Comparison of ENCODE assay signal across 28 cellular contexts in the genomic region with DNA sequence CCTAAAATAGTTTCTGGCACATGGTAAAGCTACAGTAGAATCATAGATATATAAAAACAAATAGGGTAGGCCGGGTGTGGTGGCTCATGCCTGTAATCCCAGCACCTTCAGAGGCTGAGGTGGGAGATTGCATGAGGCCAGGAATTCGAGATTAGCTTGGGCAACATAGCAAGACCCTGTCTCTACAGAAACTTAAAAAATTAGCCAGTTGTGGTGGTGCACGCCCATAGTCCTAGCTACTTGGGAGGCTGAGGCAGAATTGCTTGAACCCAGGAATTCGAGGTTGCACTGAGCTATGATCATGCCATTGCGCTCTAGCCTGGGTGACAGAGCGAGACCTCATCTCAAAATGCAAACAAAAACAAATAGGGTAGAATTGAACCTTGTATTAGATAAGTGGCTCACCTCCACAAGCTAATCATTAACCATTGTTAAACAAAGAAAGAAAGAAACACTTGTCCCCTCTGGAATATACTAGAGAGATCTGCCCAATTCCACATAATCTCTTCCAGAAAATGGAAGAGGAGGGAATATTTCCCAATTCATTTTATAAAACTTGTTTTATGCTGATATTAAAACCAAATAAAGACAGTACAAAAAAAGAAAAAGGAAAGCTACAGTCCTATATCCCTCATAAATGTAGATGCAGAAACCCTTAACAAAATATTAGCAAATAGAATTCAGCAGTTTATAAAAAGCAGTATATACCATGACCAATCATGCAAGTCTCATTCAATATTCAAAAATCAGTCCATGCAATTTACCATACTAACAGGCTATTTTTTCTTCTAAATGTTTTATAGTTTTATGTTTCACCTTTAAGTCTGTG. TPM values are rescaled to one million over a fixed set of nuclear protein-coding genes. Genes with fewer than 3 reads are reported as not detected.
A peak's percentile ranks its signal among the peaks of the same experiment; 100 is the strongest.
DNase-seq lines count a peak whose midpoint lies in the region; ATAC-seq, FAIRE-seq and TF ChIP-seq lines count a peak whose summit lies in the region.
"Had no signal": no experiment of that assay in that cellular context is flagged by ENCODE, and none has a peak within 500 bp of the region (broad histone marks: within the 10 kb centered on the region; RNA-seq: fewer than 3 reads in every experiment).

No MANE protein-coding gene starts in this region.

- TF ChIP-seq EP300 in HepG2 (IDR thresholded peaks at IDR 0.05; ENCODE audit: low read depth in 2 of 2, low read length in 2 of 2) (peak; percentile 46 to 95; a peak in 2 of 4 replicates), HepG2 (CRISPR knock-in tag; IDR thresholded peaks at IDR 0.05; ENCODE audit: borderline replicate concordance) (peak; percentile 89)

- no peak overlapping the region for H3K4me3 Mint-ChIP-seq in activated T-helper 2 cell treated with anti-CD3 and anti-CD28 coated beads, Interferon-gamma antibody, Interleukin-2, Interleukin-4, amounts not matched to agents 10 μg/mL and 5 μg/mL and 100 μg/mL, durations not matched to agents 14 hours and 24 hours and 36 hours (ENCODE audit: low read depth)
- H3K4me3 Mint-ChIP-seq: activated CD8-positive, alpha-beta T cell treated with anti-CD3 and anti-CD28 coated beads for 36 hours; CD4-positive, alpha-beta T cell; neural crest cell; T-helper 2 cell treated with Interferon-gamma antibody and Interleukin-4, amounts not matched to agents 5 μg/mL and 100 μg/mL, for 36 hours had no signal

- TF ChIP-seq CTCF in HepG2 (CRISPR knock-in tag; IDR thresholded peaks at IDR 0.05), result no peak; the same call in 1 of the 2 replicates

- H3K9me3 Mint-ChIP-seq in activated T-helper 2 cell treated with anti-CD3 and anti-CD28 coated beads, Interferon-gamma antibody, Interleukin-2, Interleukin-4, amounts not matched to agents 10 μg/mL and 5 μg/mL and 100 μg/mL, durations not matched to agents 14 hours and 24 hours and 36 hours, result peaks cover 16% of the 10 kb centered on the region
- H3K9me3 Mint-ChIP-seq: neural crest cell had no signal

- peak; percentile 60 for DNase-seq in SW480 (ENCODE audit: low spot score)
- peak; percentile 100 for DNase-seq in HepG2 (ENCODE audit: low spot score)
- peak; percentile 72 for DNase-seq in small intestine
- no peak for DNase-seq in activated T-helper 2 cell treated with anti-CD3 and anti-CD28 coated beads, Interferon-gamma antibody, Interleukin-2, Interleukin-4, amounts not matched to agents 10 μg/mL and 5 μg/mL and 100 μg/mL, durations not matched to agents 14 hours and 24 hours and 36 hours (ENCODE audit: low spot score)
- DNase-seq: activated CD4-positive, CD25-positive, alpha-beta regulatory T cell; activated CD8-positive, alpha-beta T cell treated with anti-CD3 and anti-CD28 coated beads for 36 hours; activated naive CD4-positive, alpha-beta T cell treated with Interleukin-2 at 50 U/mL for 16 hours; activated T-cell treated with anti-CD3 and anti-CD28 coated beads, Interleukin-2, amount 50 U/mL, for 1 hour; amygdala; CD4-positive, alpha-beta T cell; dorsolateral prefrontal cortex; erythroblast; GDM1; GM23248; NCI-H1105; NCI-H2029 treated with DMSO at 0.1 percent for 48 hours; stimulated activated naive CD8-positive, alpha-beta T cell treated with anti-CD3 and anti-CD28 coated beads, Interleukin-15, Interleukin-2, amounts not matched to agents 100 U/mL and 50 U/mL, for 24 hours had no signal

- H3K79me2 ChIP-seq in HepG2 (ENCODE audit: insufficient read depth, low read length), result no peaks in the 10 kb centered on the region

- H3K9me3 ChIP-seq in HepG2 (ENCODE audit: low read length) (no peaks in the 10 kb centered on the region), small intestine (ENCODE audit: control insufficient read depth, low read depth) (no peaks in the 10 kb centered on the region)
- H3K9me3 ChIP-seq: prostate gland, tibial nerve had no signal

- peak overlapping the region; percentile 86 for H3K4me2 ChIP-seq in HepG2 (ENCODE audit: low read depth, low read length)

- intact Hi-C loops in HepG2 (cut with micrococcal nuclease; ENCODE audit: unreplicated experiment), result loop anchor here (1.0 to 5.0 kb wide), 3 partner anchors 19 to 479 kb away; a partner anchor contains a TSS
- intact Hi-C loops in activated T-helper 2 cell treated with anti-CD3 and anti-CD28 coated beads, Interferon-gamma antibody, Interleukin-2, Interleukin-4, amounts not matched to agents 10 μg/mL and 5 μg/mL and 100 μg/mL, durations not matched to agents 14 hours and 24 hours and 36 hours (cut with micrococcal nuclease), result no loop called here

- H3K27ac ChIP-seq in HepG2 (ENCODE audit: extremely low read length, insufficient read depth, low read length), result peak overlapping the region; percentile 89
- H3K27ac ChIP-seq in small intestine (ENCODE audit: low read depth in 1 of 2, low read length in 1 of 2), result no peak overlapping the region
- H3K27ac ChIP-seq: dorsolateral prefrontal cortex, GM23248, prostate gland, tibial nerve had no signal

- POLR2A ChIA-PET in HepG2 (lab: Yijun Ruan, JAX), result interaction anchor here (0.9 to 14.7 kb wide), 20 partner anchors 9 to 658 kb away, joined by 3 to 1105 read pairs (median 8); a partner anchor contains a TSS

- CTCF ChIA-PET in HepG2 (lab: Yijun Ruan, JAX; ENCODE audit: low intra/inter-chr PET ratio, low total read pairs), result interaction anchor here (2.3 to 2.4 kb wide), 2 partner anchors 19 to 24 kb away, joined by 8 to 19 read pairs; no protein-coding TSS in a partner anchor

- H2AFZ ChIP-seq in HepG2 (ENCODE audit: low read length), result no peak overlapping the region
- H2AFZ ChIP-seq: GM23248 had no signal

- no peaks in the 10 kb centered on the region for H3K27me3 Mint-ChIP-seq in activated T-helper 2 cell treated with anti-CD3 and anti-CD28 coated beads, Interferon-gamma antibody, Interleukin-2, Interleukin-4, amounts not matched to agents 10 μg/mL and 5 μg/mL and 100 μg/mL, durations not matched to agents 14 hours and 24 hours and 36 hours (ENCODE audit: low read depth)
- H3K27me3 Mint-ChIP-seq: CD4-positive, alpha-beta T cell had no signal

- peaks cover 21% of the 10 kb centered on the region for H3K4me1 Mint-ChIP-seq in activated T-helper 2 cell treated with anti-CD3 and anti-CD28 coated beads, Interferon-gamma antibody, Interleukin-2, Interleukin-4, amounts not matched to agents 10 μg/mL and 5 μg/mL and 100 μg/mL, durations not matched to agents 14 hours and 24 hours and 36 hours (ENCODE audit: low read depth)
- H3K4me1 Mint-ChIP-seq: neural crest cell had no signal

- BruUV-seq in HepG2 (replicated peaks; lab: Mats Ljungman, UMichigan), result no TSS peak

- H3K27ac Mint-ChIP-seq in activated T-helper 2 cell treated with anti-CD3 and anti-CD28 coated beads, Interferon-gamma antibody, Interleukin-2, Interleukin-4, amounts not matched to agents 10 μg/mL and 5 μg/mL and 100 μg/mL, durations not matched to agents 14 hours and 24 hours and 36 hours, result no peak overlapping the region
- H3K27ac Mint-ChIP-seq: activated CD8-positive, alpha-beta T cell treated with anti-CD3 and anti-CD28 coated beads for 36 hours; T-helper 2 cell treated with Interferon-gamma antibody and Interleukin-4, amounts not matched to agents 5 μg/mL and 100 μg/mL, for 36 hours had no signal

- no peaks in the 10 kb centered on the region for H4K20me1 ChIP-seq in HepG2 (ENCODE audit: insufficient read depth, low read length)

- 6% methylated on average over 6 of the region's 6 CpGs for WGBS in HepG2 (ENCODE audit: low lambda C conversion rate)
- WGBS in small intestine, 3 donors, result 16 to 56% (median 36%) methylated on average over 6 of the region's 6 CpGs

- H3K36me3 Mint-ChIP-seq in activated T-helper 2 cell treated with anti-CD3 and anti-CD28 coated beads, Interferon-gamma antibody, Interleukin-2, Interleukin-4, amounts not matched to agents 10 μg/mL and 5 μg/mL and 100 μg/mL, durations not matched to agents 14 hours and 24 hours and 36 hours (ENCODE audit: low read depth), result peaks cover 13% of the 10 kb centered on the region

- H3K27me3 ChIP-seq in HepG2 (ENCODE audit: control insufficient read depth in 1 of 2, insufficient read depth in 2 of 2, low read length in 2 of 2), result no peaks in the 10 kb centered on the region
- no peaks in the 10 kb centered on the region for H3K27me3 ChIP-seq in small intestine (ENCODE audit: control insufficient read depth in 2 of 2, insufficient read depth in 2 of 2, low read length in 2 of 2)
- H3K27me3 ChIP-seq: dorsolateral prefrontal cortex, tibial nerve had no signal

- TF ChIP-seq RAD21 in HepG2 (CRISPR knock-in tag; IDR thresholded peaks at IDR 0.05), result no peak; the same call in 1 of the 2 replicates

- in situ Hi-C loops in HepG2 (cut with HindIII; ENCODE audit: extremely low pct_ligation_motif_present, low pct_unique_long_range_greater_than_20kb), result no loop called here

- H3K9ac ChIP-seq in HepG2 (ENCODE audit: insufficient read depth, low read depth, low read length), result peak overlapping the region; percentile 47
- H3K9ac ChIP-seq: GM23248 had no signal

- 0 out of 4 replicates have a peak, but pooled peaks have one; percentile 26 to 40 for TF ChIP-seq POLR2A in HepG2 (IDR thresholded peaks at IDR 0.05; ENCODE audit: insufficient read depth in 1 of 2, low read depth in 2 of 2, low read length in 2 of 2)

- H3K4me3 ChIP-seq in HepG2 (replicated peaks in 1 of 3; ENCODE audit: insufficient read depth in 1 of 3, low read depth in 2 of 3, low read length in 3 of 3), result peak overlapping the region in 2 of 3 experiments; percentile 9 to 26; a peak in 3 of 6 replicates
- no peak overlapping the region for H3K4me3 ChIP-seq in small intestine (ENCODE audit: low read depth in 1 of 2, low read length in 2 of 2)
- H3K4me3 ChIP-seq: dorsolateral prefrontal cortex, GM23248, prostate gland, tibial nerve had no signal

- H3K36me3 ChIP-seq in HepG2 (replicated peaks in 1 of 2; ENCODE audit: control insufficient read depth in 1 of 2, insufficient read depth in 2 of 2, low read length in 2 of 2) (no peaks in the 10 kb centered on the region), small intestine (ENCODE audit: control insufficient read depth in 2 of 2, insufficient read depth in 2 of 2, low read length in 2 of 2) (no peaks in the 10 kb centered on the region)
- H3K36me3 ChIP-seq: prostate gland, tibial nerve had no signal

- H3K4me1 ChIP-seq in HepG2 (ENCODE audit: insufficient read depth, low read length), result peaks cover 95% of the 10 kb centered on the region
- peaks cover 3 to 11% of the 10 kb centered on the region in 2 donors for H3K4me1 ChIP-seq in small intestine (ENCODE audit: control insufficient read depth in 2 of 2, insufficient read depth in 1 of 2, low read depth in 1 of 2, low read length in 1 of 2)
- H3K4me1 ChIP-seq: prostate gland, tibial nerve had no signal

- ATAC-seq in HepG2 (peak; percentile 70), GM18861 (IDR thresholded peaks at IDR 0.05; ENCODE audit: unreplicated experiment) (no peak), HG02938 (IDR thresholded peaks at IDR 0.05; ENCODE audit: unreplicated experiment) (no peak)
- ATAC-seq: activated CD8-positive, alpha-beta T cell treated with anti-CD3 and anti-CD28 coated beads for 36 hours; stimulated activated naive CD8-positive, alpha-beta T cell treated with anti-CD3 and anti-CD28 coated beads, Interleukin-15, Interleukin-2, amounts not matched to agents 100 U/mL and 50 U/mL, for 24 hours had no signal

- FAIRE-seq in HepG2 (lab: Jason Lieb, UNC) (peak; percentile 89), small intestine (lab: Jason Lieb, UNC) (no peak)
- FAIRE-seq: frontal cortex had no signal

RNA-seq across cellular contexts. Expression of a gene that starts 22.7 kb away (rescaled TPM):
- 2,867 and 3,021 TPM in 2 replicates for total RNA-seq in HepG2 (2016; rRNA removed; fragmentation: Illumina TruSeq; extraction: Trizol)
- 582 and 659 TPM in 2 replicates for total RNA-seq in HepG2 (2016; cell fraction: cytosol; rRNA removed; fragmentation: Illumina TruSeq; extraction: Trizol; ENCODE audit: low read depth)
- total RNA-seq in HepG2 (2016; cell fraction: insoluble cytoplasmic fraction; rRNA removed; fragmentation: Illumina TruSeq; extraction: Trizol), result 2,776 and 3,102 TPM in 2 replicates
- 925 and 1,194 TPM in 2 replicates for total RNA-seq in HepG2 (2016; cell fraction: membrane; rRNA removed; fragmentation: Illumina TruSeq; extraction: Trizol)
- 2,259 and 2,462 TPM in 2 replicates for total RNA-seq in HepG2 (2016; cell fraction: nucleus; rRNA removed; fragmentation: Illumina TruSeq; extraction: Trizol)
- 1,596 and 1,621 TPM in 2 replicates for polyA plus RNA-seq in HepG2 (2011; rRNA removed)
- polyA plus RNA-seq in HepG2 (2011; cell fraction: cytosol; rRNA removed), result 1,194 and 1,328 TPM in 2 replicates
- polyA plus RNA-seq in HepG2 (2011; cell fraction: nucleus; rRNA removed), result 2,740 and 3,322 TPM in 2 replicates
- polyA plus RNA-seq in HepG2 (2012), result 740 and 1,093 TPM in 2 replicates
- 288 and 375 TPM in 2 replicates for polyA plus RNA-seq in HepG2 (2016; cell fraction: cytosol; fragmentation: Illumina TruSeq; extraction: Trizol; ENCODE audit: low read depth)
- polyA plus RNA-seq in HepG2 (2016; cell fraction: insoluble cytoplasmic fraction; fragmentation: Illumina TruSeq; extraction: Trizol; ENCODE audit: low read depth), result 2,577 and 2,685 TPM in 2 replicates
- polyA plus RNA-seq in HepG2 (2016; cell fraction: membrane; fragmentation: Illumina TruSeq; extraction: Trizol; ENCODE audit: low read depth), result 518 and 720 TPM in 2 replicates
- polyA plus RNA-seq in HepG2 (2016; cell fraction: nucleus; fragmentation: Illumina TruSeq; extraction: Trizol; ENCODE audit: insufficient read depth, low read depth), result 3,957 and 4,035 TPM in 2 replicates
- polyA minus RNA-seq in HepG2 (2011; rRNA and poly(A)+ RNA removed; ENCODE audit: low replicate concordance), result 4.9 and 1,419 TPM in 2 replicates
- 390 and 391 TPM in 2 replicates for polyA minus RNA-seq in HepG2 (2011; cell fraction: cytosol; rRNA and poly(A)+ RNA removed)
- polyA minus RNA-seq in HepG2 (2011; cell fraction: nucleus; rRNA and poly(A)+ RNA removed), result 1,540 and 1,882 TPM in 2 replicates
- polyA plus RNA-seq in small intestine, result 1 to 10 TPM in 1 of 3 donors, not detected in 2; 1.1 TPM
- 2.2 and 2.3 TPM in 2 replicates for total RNA-seq in activated T-helper 2 cell treated with anti-CD3 and anti-CD28 coated beads, Interferon-gamma antibody, Interleukin-2, Interleukin-4, amounts not matched to agents 10 μg/mL and 5 μg/mL and 100 μg/mL, durations not matched to agents 14 hours and 24 hours and 36 hours
- total RNA-seq: GM23248, mesenteric fat pad, neural crest cell, skeletal muscle tissue had no signal
- polyA plus RNA-seq: GM23248 had no signal

RNA-seq across cellular contexts. Expression of a gene that starts 34.9 kb away (rescaled TPM):
- total RNA-seq in HepG2 (2016; rRNA removed; fragmentation: Illumina TruSeq; extraction: Trizol), result 0.14 and 0.22 TPM in 2 replicates
- 0.10 TPM in 1 of 2 replicates, not detected in the other for total RNA-seq in HepG2 (2016; cell fraction: cytosol; rRNA removed; fragmentation: Illumina TruSeq; extraction: Trizol; ENCODE audit: low read depth)
- total RNA-seq in HepG2 (2016; cell fraction: insoluble cytoplasmic fraction; rRNA removed; fragmentation: Illumina TruSeq; extraction: Trizol), result 0.13 and 0.15 TPM in 2 replicates
- 0.10 and 0.22 TPM in 2 replicates for total RNA-seq in HepG2 (2016; cell fraction: membrane; rRNA removed; fragmentation: Illumina TruSeq; extraction: Trizol)
- 0.12 and 0.44 TPM in 2 replicates for total RNA-seq in HepG2 (2016; cell fraction: nucleus; rRNA removed; fragmentation: Illumina TruSeq; extraction: Trizol)
- polyA plus RNA-seq in HepG2 (2011; rRNA removed) (0.08 and 0.16 TPM in 2 replicates), small intestine (1 to 10 TPM in 2 of 3 donors, not detected in 1; 1.1 to 4.0 TPM)
- polyA plus RNA-seq in HepG2 (2011; cell fraction: cytosol; rRNA removed), result 0.15 and 0.18 TPM in 2 replicates
- polyA plus RNA-seq in HepG2 (2011; cell fraction: nucleus; rRNA removed), result 1.1 TPM in 2 replicates
- polyA plus RNA-seq in HepG2 (2012), result 0.16 and 0.54 TPM in 2 replicates
- 0.05 and 0.10 TPM in 2 replicates for polyA plus RNA-seq in HepG2 (2016; cell fraction: cytosol; fragmentation: Illumina TruSeq; extraction: Trizol; ENCODE audit: low read depth)
- polyA plus RNA-seq in HepG2 (2016; cell fraction: insoluble cytoplasmic fraction; fragmentation: Illumina TruSeq; extraction: Trizol; ENCODE audit: low read depth), result 0.22 and 0.33 TPM in 2 replicates
- polyA plus RNA-seq in HepG2 (2016; cell fraction: membrane; fragmentation: Illumina TruSeq; extraction: Trizol; ENCODE audit: low read depth), result 0.10 and 0.17 TPM in 2 replicates
- 0.42 and 0.55 TPM in 2 replicates for polyA plus RNA-seq in HepG2 (2016; cell fraction: nucleus; fragmentation: Illumina TruSeq; extraction: Trizol; ENCODE audit: insufficient read depth, low read depth)
- polyA minus RNA-seq in HepG2 (2011; rRNA and poly(A)+ RNA removed; ENCODE audit: low replicate concordance), result 0.18 TPM in 1 of 2 replicates, not detected in the other
- 0.35 TPM in 1 of 2 replicates, not detected in the other for polyA minus RNA-seq in HepG2 (2011; cell fraction: cytosol; rRNA and poly(A)+ RNA removed)
- 0.13 and 0.25 TPM in 2 replicates for polyA minus RNA-seq in HepG2 (2011; cell fraction: nucleus; rRNA and poly(A)+ RNA removed)
- 0.09 TPM in 2 replicates for total RNA-seq in activated T-helper 2 cell treated with anti-CD3 and anti-CD28 coated beads, Interferon-gamma antibody, Interleukin-2, Interleukin-4, amounts not matched to agents 10 μg/mL and 5 μg/mL and 100 μg/mL, durations not matched to agents 14 hours and 24 hours and 36 hours
- total RNA-seq: CD4-positive, alpha-beta T cell; GM23248; NCI-H460; SK-MEL-5 had no signal
- polyA plus RNA-seq: GM23248 had no signal

RNA-seq across cellular contexts. Expression of a gene that starts 45.9 kb away (rescaled TPM):
- total RNA-seq in HepG2 (2016; rRNA removed; fragmentation: Illumina TruSeq; extraction: Trizol), result 39.4 and 96.9 TPM in 2 replicates
- 27.1 and 29.2 TPM in 2 replicates for total RNA-seq in HepG2 (2016; cell fraction: cytosol; rRNA removed; fragmentation: Illumina TruSeq; extraction: Trizol; ENCODE audit: low read depth)
- 43.1 and 100 TPM in 2 replicates for total RNA-seq in HepG2 (2016; cell fraction: insoluble cytoplasmic fraction; rRNA removed; fragmentation: Illumina TruSeq; extraction: Trizol)
- 15.6 and 15.9 TPM in 2 replicates for total RNA-seq in HepG2 (2016; cell fraction: membrane; rRNA removed; fragmentation: Illumina TruSeq; extraction: Trizol)
- total RNA-seq in HepG2 (2016; cell fraction: nucleus; rRNA removed; fragmentation: Illumina TruSeq; extraction: Trizol), result 143 and 149 TPM in 2 replicates
- polyA plus RNA-seq in HepG2 (2011; rRNA removed) (611 and 685 TPM in 2 replicates), small intestine (100 to 1,000 TPM in 2 of 3 donors, 10 to 100 TPM in 1; 80.4 to 376 (median 195) TPM)
- polyA plus RNA-seq in HepG2 (2011; cell fraction: cytosol; rRNA removed), result 118 and 170 TPM in 2 replicates
- polyA plus RNA-seq in HepG2 (2011; cell fraction: nucleus; rRNA removed), result 4,733 and 5,679 TPM in 2 replicates
- polyA plus RNA-seq in HepG2 (2012), result 202 and 318 TPM in 2 replicates
- 12.6 and 13.8 TPM in 2 replicates for polyA plus RNA-seq in HepG2 (2016; cell fraction: cytosol; fragmentation: Illumina TruSeq; extraction: Trizol; ENCODE audit: low read depth)
- 49.4 and 63.1 TPM in 2 replicates for polyA plus RNA-seq in HepG2 (2016; cell fraction: insoluble cytoplasmic fraction; fragmentation: Illumina TruSeq; extraction: Trizol; ENCODE audit: low read depth)
- 18.9 and 19.4 TPM in 2 replicates for polyA plus RNA-seq in HepG2 (2016; cell fraction: membrane; fragmentation: Illumina TruSeq; extraction: Trizol; ENCODE audit: low read depth)
- polyA plus RNA-seq in HepG2 (2016; cell fraction: nucleus; fragmentation: Illumina TruSeq; extraction: Trizol; ENCODE audit: insufficient read depth, low read depth), result 559 and 594 TPM in 2 replicates
- polyA minus RNA-seq in HepG2 (2011; rRNA and poly(A)+ RNA removed; ENCODE audit: low replicate concordance), result 166 and 365 TPM in 2 replicates
- polyA minus RNA-seq in HepG2 (2011; cell fraction: cytosol; rRNA and poly(A)+ RNA removed), result 55.5 and 58.2 TPM in 2 replicates
- polyA minus RNA-seq in HepG2 (2011; cell fraction: nucleus; rRNA and poly(A)+ RNA removed), result 527 and 596 TPM in 2 replicates
- total RNA-seq in activated T-helper 2 cell treated with anti-CD3 and anti-CD28 coated beads, Interferon-gamma antibody, Interleukin-2, Interleukin-4, amounts not matched to agents 10 μg/mL and 5 μg/mL and 100 μg/mL, durations not matched to agents 14 hours and 24 hours and 36 hours, result 164 and 170 TPM in 2 replicates

RNA-seq across cellular contexts. Expression of a gene that starts 57.4 kb away (rescaled TPM):
- total RNA-seq in HepG2 (2016; rRNA removed; fragmentation: Illumina TruSeq; extraction: Trizol), result 7.1 and 7.4 TPM in 2 replicates
- 6.0 and 6.1 TPM in 2 replicates for total RNA-seq in HepG2 (2016; cell fraction: cytosol; rRNA removed; fragmentation: Illumina TruSeq; extraction: Trizol; ENCODE audit: low read depth)
- total RNA-seq in HepG2 (2016; cell fraction: insoluble cytoplasmic fraction; rRNA removed; fragmentation: Illumina TruSeq; extraction: Trizol), result 7.7 and 8.0 TPM in 2 replicates
- 12.8 and 13.3 TPM in 2 replicates for total RNA-seq in HepG2 (2016; cell fraction: membrane; rRNA removed; fragmentation: Illumina TruSeq; extraction: Trizol)
- total RNA-seq in HepG2 (2016; cell fraction: nucleus; rRNA removed; fragmentation: Illumina TruSeq; extraction: Trizol), result 5.8 and 5.9 TPM in 2 replicates
- polyA plus RNA-seq in HepG2 (2011; rRNA removed) (8.2 and 8.7 TPM in 2 replicates), small intestine (10 to 100 TPM in 2 of 3 donors, 1 to 10 TPM in 1; 9.7 to 18.7 (median 12.3) TPM)
- 3.6 and 5.0 TPM in 2 replicates for polyA plus RNA-seq in HepG2 (2011; cell fraction: cytosol; rRNA removed)
- polyA plus RNA-seq in HepG2 (2011; cell fraction: nucleus; rRNA removed), result 11.3 and 17.7 TPM in 2 replicates
- 3.9 and 4.2 TPM in 2 replicates for polyA plus RNA-seq in HepG2 (2012)
- polyA plus RNA-seq in HepG2 (2016; cell fraction: cytosol; fragmentation: Illumina TruSeq; extraction: Trizol; ENCODE audit: low read depth), result 14.5 and 18.4 TPM in 2 replicates
- polyA plus RNA-seq in HepG2 (2016; cell fraction: insoluble cytoplasmic fraction; fragmentation: Illumina TruSeq; extraction: Trizol; ENCODE audit: low read depth), result 11.7 and 13.4 TPM in 2 replicates
- polyA plus RNA-seq in HepG2 (2016; cell fraction: membrane; fragmentation: Illumina TruSeq; extraction: Trizol; ENCODE audit: low read depth), result 18.6 and 20.0 TPM in 2 replicates
- polyA plus RNA-seq in HepG2 (2016; cell fraction: nucleus; fragmentation: Illumina TruSeq; extraction: Trizol; ENCODE audit: insufficient read depth, low read depth), result 11.0 and 11.3 TPM in 2 replicates
- polyA minus RNA-seq in HepG2 (2011; rRNA and poly(A)+ RNA removed; ENCODE audit: low replicate concordance), result 10.0 and 22.9 TPM in 2 replicates
- polyA minus RNA-seq in HepG2 (2011; cell fraction: cytosol; rRNA and poly(A)+ RNA removed), result 2.5 and 3.6 TPM in 2 replicates
- 6.8 and 7.2 TPM in 2 replicates for polyA minus RNA-seq in HepG2 (2011; cell fraction: nucleus; rRNA and poly(A)+ RNA removed)
- 12.8 and 13.7 TPM in 2 replicates for total RNA-seq in activated T-helper 2 cell treated with anti-CD3 and anti-CD28 coated beads, Interferon-gamma antibody, Interleukin-2, Interleukin-4, amounts not matched to agents 10 μg/mL and 5 μg/mL and 100 μg/mL, durations not matched to agents 14 hours and 24 hours and 36 hours

Comparison
In these comparisons a context has a peak if more than half of its experiments do, and no peak if none do; other contexts are left out.
1. H3K4me3 ChIP-seq: peak in HepG2 (2 of 3); none in small intestine (0 of 2).
2. RNA of a gene that starts 22.7 kb away (total RNA-seq): 582 to 3,102 TPM in HepG2; 2.2 to 2.3 TPM in activated T-helper 2 cell treated with anti-CD3 and anti-CD28 coated beads, Interferon-gamma antibody, Interleukin-2, Interleukin-4, amounts not matched to agents 10 μg/mL and 5 μg/mL and 100 μg/mL, durations not matched to agents 14 hours and 24 hours and 36 hours; every median in the first group is over 100 times any median in the second.